8 cellular contexts compared by ENCODE assay signal in genomic region chr14:23299986-23300686, GRCh38. TPM values are rescaled to one million over a fixed set of nuclear protein-coding genes. Genes with fewer than 3 reads are reported as not detected.
DNase-seq lines count a peak whose midpoint lies in the region; ATAC-seq and TF ChIP-seq lines count a peak whose summit lies in the region.

No MANE protein-coding gene starts in this region.

- H3K27me3 ChIP-seq in colonic mucosa = no peaks in the 10 kb centered on the region

- no peaks in the 10 kb centered on the region for H3K27me3 Mint-ChIP-seq in natural killer cell treated with Interleukin-12 subunit alpha and Interleukin-12 subunit beta and Interleukin-15 and Interleukin-18, amount 100 ng/mL, for 72 hours

- H3K4me3 ChIP-seq in AG10803 (ENCODE audit: low read length) (peak overlapping the region; percentile 85), colonic mucosa (peak overlapping the region; percentile 37)

- DNase-seq in AG10803 (ENCODE audit: low read depth) = no peak
- peak; percentile 27 for DNase-seq in colonic mucosa
- no peak for DNase-seq in natural killer cell treated with Interleukin-12 subunit alpha and Interleukin-12 subunit beta and Interleukin-15 and Interleukin-18, amount 100 ng/mL, for 72 hours (ENCODE audit: low spot score)

- intact Hi-C loops in colonic mucosa (cut with DNase I) = loop anchor here (10.0 kb wide), 1 partner anchor 175 kb away; no protein-coding TSS in a partner anchor

- H3K9ac ChIP-seq in colonic mucosa (ENCODE audit: low read depth in 2 of 2, low read length in 2 of 2) = peak overlapping the region; percentile 31 to 100

- H3K27ac Mint-ChIP-seq in natural killer cell treated with Interleukin-12 subunit alpha and Interleukin-12 subunit beta and Interleukin-15 and Interleukin-18, amount 100 ng/mL, for 72 hours = peak overlapping the region; percentile 96 to 97

- H3K4me1 ChIP-seq in colonic mucosa = peaks cover 2% of the 10 kb centered on the region

- H3K9me3 ChIP-seq in colonic mucosa = no peaks in the 10 kb centered on the region

- ATAC-seq in natural killer cell treated with Interleukin-12 subunit alpha and Interleukin-12 subunit beta and Interleukin-15 and Interleukin-18, amount 100 ng/mL, for 72 hours = no peak
- ATAC-seq in HG03520 (IDR thresholded peaks at IDR 0.05; ENCODE audit: unreplicated experiment) = no peak
- no peak for ATAC-seq in HG02642 (IDR thresholded peaks at IDR 0.05; ENCODE audit: poor library complexity, unreplicated experiment)
- no peak for ATAC-seq in HG02763 (IDR thresholded peaks at IDR 0.05; ENCODE audit: unreplicated experiment)
- no peak for ATAC-seq in HG02884 (IDR thresholded peaks at IDR 0.05; ENCODE audit: unreplicated experiment)

- peak overlapping the region; percentile 97 for H3K27ac ChIP-seq in colonic mucosa

- H3K36me3 ChIP-seq in colonic mucosa = no peaks in the 10 kb centered on the region

- no peaks in the 10 kb centered on the region for H3K9me3 Mint-ChIP-seq in natural killer cell treated with Interleukin-12 subunit alpha and Interleukin-12 subunit beta and Interleukin-15 and Interleukin-18, amount 100 ng/mL, for 72 hours

- TF ChIP-seq CTCF in AG10803 (conservative IDR thresholded peaks at IDR 0.05; ENCODE audit: low read length) (no peak), LNCAP (IDR thresholded peaks at IDR 0.05) (0 out of 2 replicates have a peak, but pooled peaks have one; percentile 7), colonic mucosa (IDR thresholded peaks at IDR 0.05) (no peak)

- peaks cover 16 to 20% of the 10 kb centered on the region in 2 donors for H3K4me1 Mint-ChIP-seq in natural killer cell treated with Interleukin-12 subunit alpha and Interleukin-12 subunit beta and Interleukin-15 and Interleukin-18, amount 100 ng/mL, for 72 hours (ENCODE audit: low read depth in 2 of 2)

- H3K36me3 Mint-ChIP-seq in natural killer cell treated with Interleukin-12 subunit alpha and Interleukin-12 subunit beta and Interleukin-15 and Interleukin-18, amount 100 ng/mL, for 72 hours = no peaks in the 10 kb centered on the region

- H3K4me3 Mint-ChIP-seq in natural killer cell treated with Interleukin-12 subunit alpha and Interleukin-12 subunit beta and Interleukin-15 and Interleukin-18, amount 100 ng/mL, for 72 hours = peak overlapping the region; percentile 99

RNA-seq across cellular contexts. Expression of gene PPP1R3E, which starts 2.5 kb away (rescaled TPM):
- 10 to 100 TPM in 1 of 2 donors, 1 to 10 TPM in 1; 7.6 to 12.6 TPM for total RNA-seq in colonic mucosa
- 10 to 100 TPM; 12.4 to 18.7 TPM for total RNA-seq in natural killer cell treated with Interleukin-12 subunit alpha and Interleukin-12 subunit beta and Interleukin-15 and Interleukin-18, amount 100 ng/mL, for 72 hours

RNA-seq across cellular contexts. Expression of gene BCL2L2, which starts 6.5 kb away (rescaled TPM):
- 10 to 100 TPM; 26.2 to 42.7 TPM for total RNA-seq in colonic mucosa
- total RNA-seq in natural killer cell treated with Interleukin-12 subunit alpha and Interleukin-12 subunit beta and Interleukin-15 and Interleukin-18, amount 100 ng/mL, for 72 hours = 10 to 100 TPM; 17.5 to 26.3 TPM

RNA-seq across cellular contexts. Expression of gene HOMEZ, which starts 14.2 kb away (rescaled TPM):
- 10 to 100 TPM; 16.5 to 21.9 TPM for total RNA-seq in colonic mucosa
- total RNA-seq in natural killer cell treated with Interleukin-12 subunit alpha and Interleukin-12 subunit beta and Interleukin-15 and Interleukin-18, amount 100 ng/mL, for 72 hours = 1 to 10 TPM; 5.8 to 7.8 TPM

RNA-seq across cellular contexts. Expression of gene PABPN1, which starts 21.1 kb away (rescaled TPM):
- total RNA-seq in colonic mucosa = 100 to 1,000 TPM; 122 to 197 TPM
- total RNA-seq in natural killer cell treated with Interleukin-12 subunit alpha and Interleukin-12 subunit beta and Interleukin-15 and Interleukin-18, amount 100 ng/mL, for 72 hours = 100 to 1,000 TPM; 182 to 274 TPM

RNA-seq across cellular contexts. Expression of gene SLC22A17, which starts 52.6 kb away (rescaled TPM):
- total RNA-seq in colonic mucosa = 1 to 10 TPM; 3.9 to 6.7 TPM
- under 1 TPM in 1 of 2 donors, not detected in 1; 0.42 TPM for total RNA-seq in natural killer cell treated with Interleukin-12 subunit alpha and Interleukin-12 subunit beta and Interleukin-15 and Interleukin-18, amount 100 ng/mL, for 72 hours
